ENCODE assay signal across 31 cellular contexts in genomic region chr13:51773515-51773914, GRCh38.
"Had no signal": no experiment of that assay in that cellular context is flagged by ENCODE, and none has a peak within 500 bp of the region (broad histone marks: within the 10 kb centered on the region; RNA-seq: fewer than 3 reads in every experiment).

No MANE protein-coding gene starts in this region.

- H3K27ac Mint-ChIP-seq: activated B cell treated with CpG ODN at 0.5 μM for 24 hours; activated CD4-positive, alpha-beta memory T cell treated with anti-CD3 and anti-CD28 coated beads for 36 hours; activated CD4-positive, alpha-beta T cell treated with anti-CD3 and anti-CD28 coated beads, Interleukin-2, amount 10 ng/mL, durations not matched to agents 24 days and 14 days; activated CD8-positive, alpha-beta T cell treated with anti-CD3 and anti-CD28 coated beads for 36 hours; activated naive CD4-positive, alpha-beta T cell treated with anti-CD3 and anti-CD28 coated beads for 36 hours; activated naive CD8-positive, alpha-beta T cell; activated naive CD8-positive, alpha-beta T cell treated with anti-CD3 and anti-CD28 coated beads, Interleukin-2, amount 10 ng/mL, durations not matched to agents 7 days and 5 days; activated naive CD8-positive, alpha-beta T cell treated with anti-CD3 and anti-CD28 coated beads, Interleukin-2, amount 50 U/mL, for 24 hours; activated T-helper 2 cell treated with anti-CD3 and anti-CD28 coated beads, Interferon-gamma antibody, Interleukin-2, Interleukin-4, amounts not matched to agents 10 μg/mL and 5 μg/mL and 100 μg/mL, durations not matched to agents 14 hours and 24 hours and 36 hours; T-helper 1 cell treated with Interleukin-12 subunit alpha and Interleukin-12 subunit beta and Interleukin-4 antibody, amounts not matched to agents 30 μg/mL and 1 μg/mL, for 36 hours; T-helper 2 cell treated with Interferon-gamma antibody and Interleukin-4, amounts not matched to agents 5 μg/mL and 100 μg/mL, for 36 hours had no signal

- H3K4me3 ChIP-seq: ascending aorta, cardiac muscle cell had no signal

- ATAC-seq: activated CD8-positive, alpha-beta T cell treated with anti-CD3 and anti-CD28 coated beads for 36 hours; activated naive CD8-positive, alpha-beta T cell treated with anti-CD3 and anti-CD28 coated beads, Interleukin-2, amount 50 U/mL, for 24 hours; activated T-cell treated with anti-CD3 and anti-CD28 coated beads, Interleukin-2, amount 50 U/mL, for 4 hours had no signal

- H3K4me3 Mint-ChIP-seq: activated B cell treated with CpG ODN at 0.5 μM for 24 hours; activated CD4-positive, alpha-beta memory T cell treated with anti-CD3 and anti-CD28 coated beads for 36 hours; activated CD4-positive, alpha-beta T cell treated with anti-CD3 and anti-CD28 coated beads, Interleukin-2, amount 10 ng/mL, durations not matched to agents 24 days and 14 days; activated CD8-positive, alpha-beta T cell treated with anti-CD3 and anti-CD28 coated beads for 36 hours; activated naive CD4-positive, alpha-beta T cell treated with anti-CD3 and anti-CD28 coated beads for 36 hours; activated naive CD8-positive, alpha-beta T cell; activated naive CD8-positive, alpha-beta T cell treated with anti-CD3 and anti-CD28 coated beads, Interleukin-2, amount 10 ng/mL, durations not matched to agents 7 days and 5 days; activated naive CD8-positive, alpha-beta T cell treated with anti-CD3 and anti-CD28 coated beads, Interleukin-2, amount 50 U/mL, for 24 hours; activated T-cell treated with anti-CD3 and anti-CD28 coated beads, Interleukin-2, amount 50 U/mL, for 4 hours; T-helper 1 cell treated with Interleukin-12 subunit alpha and Interleukin-12 subunit beta and Interleukin-4 antibody, amounts not matched to agents 30 μg/mL and 1 μg/mL, for 36 hours; T-helper 2 cell treated with Interferon-gamma antibody and Interleukin-4, amounts not matched to agents 5 μg/mL and 100 μg/mL, for 36 hours had no signal

- H3K36me3 Mint-ChIP-seq: activated naive CD8-positive, alpha-beta T cell; activated naive CD8-positive, alpha-beta T cell treated with anti-CD3 and anti-CD28 coated beads, Interleukin-2, amount 10 ng/mL, durations not matched to agents 7 days and 5 days had no signal

- H3K9me3 Mint-ChIP-seq: activated B cell treated with CpG ODN at 0.5 μM for 24 hours; activated CD4-positive, alpha-beta memory T cell treated with anti-CD3 and anti-CD28 coated beads for 36 hours; activated CD4-positive, alpha-beta T cell treated with anti-CD3 and anti-CD28 coated beads, Interleukin-2, amount 10 ng/mL, durations not matched to agents 24 days and 14 days; activated CD8-positive, alpha-beta T cell treated with anti-CD3 and anti-CD28 coated beads for 36 hours; activated naive CD4-positive, alpha-beta T cell treated with anti-CD3 and anti-CD28 coated beads for 36 hours; activated naive CD8-positive, alpha-beta T cell treated with anti-CD3 and anti-CD28 coated beads, Interleukin-2, amount 10 ng/mL, durations not matched to agents 7 days and 5 days; activated naive CD8-positive, alpha-beta T cell treated with anti-CD3 and anti-CD28 coated beads, Interleukin-2, amount 50 U/mL, for 24 hours; activated T-cell treated with anti-CD3 and anti-CD28 coated beads, Interleukin-2, amount 50 U/mL, for 4 hours; activated T-helper 2 cell treated with anti-CD3 and anti-CD28 coated beads, Interferon-gamma antibody, Interleukin-2, Interleukin-4, amounts not matched to agents 10 μg/mL and 5 μg/mL and 100 μg/mL, durations not matched to agents 14 hours and 24 hours and 36 hours; T-helper 1 cell treated with Interleukin-12 subunit alpha and Interleukin-12 subunit beta and Interleukin-4 antibody, amounts not matched to agents 30 μg/mL and 1 μg/mL, for 36 hours; T-helper 2 cell treated with Interferon-gamma antibody and Interleukin-4, amounts not matched to agents 5 μg/mL and 100 μg/mL, for 36 hours had no signal

- H3K9me3 ChIP-seq: ascending aorta had no signal

- H3K4me1 Mint-ChIP-seq: activated CD4-positive, alpha-beta T cell treated with anti-CD3 and anti-CD28 coated beads, Interleukin-2, amount 10 ng/mL, durations not matched to agents 24 days and 14 days; activated naive CD8-positive, alpha-beta T cell treated with anti-CD3 and anti-CD28 coated beads, Interleukin-2, amount 10 ng/mL, durations not matched to agents 7 days and 5 days; activated naive CD8-positive, alpha-beta T cell treated with anti-CD3 and anti-CD28 coated beads, Interleukin-2, amount 50 U/mL, for 24 hours had no signal

- H3K27ac ChIP-seq: ascending aorta, brain microvascular endothelial cell, cardiac muscle cell, VCaP had no signal

- DNase-seq: activated B cell treated with CpG ODN at 0.5 μM for 24 hours; activated CD4-positive, alpha-beta memory T cell treated with anti-CD3 and anti-CD28 coated beads for 36 hours; activated CD4-positive, alpha-beta T cell treated with anti-CD3 and anti-CD28 coated beads for 4 hours; activated CD4-positive, alpha-beta T cell treated with anti-CD3 and anti-CD28 coated beads, Interleukin-2, amount 10 ng/mL, durations not matched to agents 24 days and 14 days; activated CD4-positive, alpha-beta T cell treated with anti-CD3 and anti-CD28 coated beads, Interleukin-2, amount 50 U/mL, for 1 hour; activated CD4-positive, alpha-beta T cell treated with anti-CD3 and anti-CD28 coated beads, Interleukin-2, amount 50 U/mL, for 4 hours; activated CD4-positive, CD25-positive, alpha-beta regulatory T cell treated with anti-CD3 and anti-CD28 coated beads, Interleukin-2, amount 50 U/mL, for 72 hours; activated CD8-positive, alpha-beta memory T cell treated with anti-CD3 and anti-CD28 coated beads, Interleukin-2, amount 50 U/mL, for 4 hours; activated CD8-positive, alpha-beta T cell treated with anti-CD3 and anti-CD28 coated beads for 36 hours; activated effector memory CD4-positive, alpha-beta T cell treated with Interleukin-2 at 50 U/mL for 16 hours; activated gamma-delta T cell treated with Interleukin-2 at 50 U/mL for 16 hours; activated naive CD4-positive, alpha-beta T cell; activated naive CD4-positive, alpha-beta T cell treated with anti-CD3 and anti-CD28 coated beads for 36 hours; activated naive CD4-positive, alpha-beta T cell treated with anti-CD3 and anti-CD28 coated beads, Interleukin-2, amount 50 U/mL, for 16 hours; activated naive CD8-positive, alpha-beta T cell treated with anti-CD3 and anti-CD28 coated beads, Interleukin-2, amount 10 ng/mL, durations not matched to agents 7 days and 5 days; activated naive CD8-positive, alpha-beta T cell treated with anti-CD3 and anti-CD28 coated beads, Interleukin-2, amount 50 U/mL, for 24 hours; activated T-cell treated with anti-CD3 and anti-CD28 coated beads for 4 hours; activated T-cell treated with anti-CD3 and anti-CD28 coated beads, Interleukin-2, amount 50 U/mL, for 1 hour; activated T-cell treated with anti-CD3 and anti-CD28 coated beads, Interleukin-2, amount 50 U/mL, for 4 hours; brain microvascular endothelial cell; central memory CD4-positive, alpha-beta T cell; T-helper 1 cell; T-helper 2 cell; T-helper 9 cell had no signal

- H3K27me3 ChIP-seq: ascending aorta, brain microvascular endothelial cell, cardiac muscle cell had no signal

- H3K36me3 ChIP-seq: ascending aorta, brain microvascular endothelial cell, cardiac muscle cell had no signal

- H3K27me3 Mint-ChIP-seq: activated B cell treated with CpG ODN at 0.5 μM for 24 hours; activated CD4-positive, alpha-beta memory T cell treated with anti-CD3 and anti-CD28 coated beads for 36 hours; activated CD4-positive, alpha-beta T cell treated with anti-CD3 and anti-CD28 coated beads, Interleukin-2, amount 10 ng/mL, durations not matched to agents 24 days and 14 days; activated CD8-positive, alpha-beta T cell treated with anti-CD3 and anti-CD28 coated beads for 36 hours; activated naive CD8-positive, alpha-beta T cell; activated naive CD8-positive, alpha-beta T cell treated with anti-CD3 and anti-CD28 coated beads, Interleukin-2, amount 10 ng/mL, durations not matched to agents 7 days and 5 days; activated naive CD8-positive, alpha-beta T cell treated with anti-CD3 and anti-CD28 coated beads, Interleukin-2, amount 50 U/mL, for 24 hours had no signal
